ENCODE assay signal across 1 cellular context in the genomic region with DNA sequence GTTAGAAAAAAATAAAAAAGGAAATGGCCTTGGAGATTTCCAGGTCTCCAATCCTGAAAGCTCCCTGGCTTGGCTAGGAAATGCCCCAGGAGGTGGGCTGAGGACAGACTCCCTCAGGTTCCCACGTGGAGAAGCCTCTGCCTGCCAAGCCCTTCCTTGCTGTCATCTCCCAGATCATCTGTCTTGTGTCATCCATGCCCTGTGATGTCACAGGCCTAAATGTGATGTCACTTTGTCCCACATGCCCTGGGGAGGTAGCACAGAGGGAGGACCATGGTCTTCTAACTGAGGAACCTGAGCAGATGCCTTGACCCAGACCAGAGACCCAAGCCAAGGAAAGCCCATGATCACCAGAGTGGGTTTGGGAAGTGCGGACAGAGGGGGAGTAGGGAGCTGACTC.
A peak's percentile ranks its signal among the peaks of the same experiment; 100 is the strongest.
TF ChIP-seq lines count a peak whose summit lies in the region.
"Not testable (repeated sequence)": the region's sequence is repeated elsewhere in the genome, so short reads cannot be mapped to it uniquely, and the experiment has no call there.

No MANE protein-coding gene starts in this region.

TF ChIP-seq in K562, 482 proteins besides CTCF, POLR2A, EP300 and RAD21:
- peak; percentile 60; the same call in 1 of the 2 replicates for TF ChIP-seq KHSRP (IDR thresholded peaks at IDR 0.05)
- TF ChIP-seq CREM (IDR thresholded peaks at IDR 0.05; ENCODE audit: low read depth), result peak; percentile 94
- peak; percentile 40; the same call in 1 of the 2 replicates for TF ChIP-seq ATF7 (IDR thresholded peaks at IDR 0.05)
- TF ChIP-seq, protein P1, sequence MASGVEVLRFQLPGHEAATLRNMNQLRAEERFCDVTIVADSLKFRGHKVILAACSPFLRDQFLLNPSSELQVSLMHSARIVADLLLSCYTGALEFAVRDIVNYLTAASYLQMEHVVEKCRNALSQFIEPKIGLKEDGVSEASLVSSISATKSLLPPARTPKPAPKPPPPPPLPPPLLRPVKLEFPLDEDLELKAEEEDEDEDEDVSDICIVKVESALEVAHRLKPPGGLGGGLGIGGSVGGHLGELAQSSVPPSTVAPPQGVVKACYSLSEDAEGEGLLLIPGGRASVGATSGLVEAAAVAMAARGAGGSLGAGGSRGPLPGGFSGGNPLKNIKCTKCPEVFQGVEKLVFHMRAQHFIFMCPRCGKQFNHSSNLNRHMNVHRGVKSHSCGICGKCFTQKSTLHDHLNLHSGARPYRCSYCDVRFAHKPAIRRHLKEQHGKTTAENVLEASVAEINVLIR (CRISPR knock-in tag; IDR thresholded peaks at IDR 0.05), result peak; percentile 72
- TF ChIP-seq MTA3 (IDR thresholded peaks at IDR 0.05; ENCODE audit: borderline replicate concordance), result peak; percentile 56; the same call in 1 of the 2 replicates
- TF ChIP-seq, protein P2, sequence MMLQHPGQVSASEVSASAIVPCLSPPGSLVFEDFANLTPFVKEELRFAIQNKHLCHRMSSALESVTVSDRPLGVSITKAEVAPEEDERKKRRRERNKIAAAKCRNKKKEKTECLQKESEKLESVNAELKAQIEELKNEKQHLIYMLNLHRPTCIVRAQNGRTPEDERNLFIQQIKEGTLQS (IDR thresholded peaks at IDR 0.05), result peak; percentile 59
- TF ChIP-seq, protein P2 (CRISPR knock-in tag; conservative IDR thresholded peaks at IDR 0.05), result not testable (repeated sequence)
- TF ChIP-seq, protein P3, sequence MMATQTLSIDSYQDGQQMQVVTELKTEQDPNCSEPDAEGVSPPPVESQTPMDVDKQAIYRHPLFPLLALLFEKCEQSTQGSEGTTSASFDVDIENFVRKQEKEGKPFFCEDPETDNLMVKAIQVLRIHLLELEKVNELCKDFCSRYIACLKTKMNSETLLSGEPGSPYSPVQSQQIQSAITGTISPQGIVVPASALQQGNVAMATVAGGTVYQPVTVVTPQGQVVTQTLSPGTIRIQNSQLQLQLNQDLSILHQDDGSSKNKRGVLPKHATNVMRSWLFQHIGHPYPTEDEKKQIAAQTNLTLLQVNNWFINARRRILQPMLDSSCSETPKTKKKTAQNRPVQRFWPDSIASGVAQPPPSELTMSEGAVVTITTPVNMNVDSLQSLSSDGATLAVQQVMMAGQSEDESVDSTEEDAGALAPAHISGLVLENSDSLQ (IDR thresholded peaks at IDR 0.05), result peak; percentile 27; the same call in 1 of the 2 replicates
- peak; percentile 75 for TF ChIP-seq NCOA1 (IDR thresholded peaks at IDR 0.05; ENCODE audit: low read depth)
- TF ChIP-seq ATF1 (CRISPR knock-in tag; IDR thresholded peaks at IDR 0.05), result peak; percentile 51; the same call in 1 of the 2 replicates
- peak; percentile 94 for TF ChIP-seq ATF1 (tag; IDR thresholded peaks at IDR 0.05)
- peak; percentile 91 for TF ChIP-seq CREB1 (IDR thresholded peaks at IDR 0.05)
- TF ChIP-seq CREB1 (CRISPR knock-in tag; IDR thresholded peaks at IDR 0.05), result peak; percentile 92
TF ChIP-seq in K562: peak in this region for 10; not testable (repeated sequence) for 472.
